ENCODE assay signal across 17 cellular contexts in genomic region chr4:152079543-152080293, GRCh38.
DNase-seq lines count a peak whose midpoint lies in the region; ATAC-seq lines count a peak whose summit lies in the region.
"Had no signal": no experiment of that assay in that cellular context is flagged by ENCODE, and none has a peak within 500 bp of the region (broad histone marks: within the 10 kb centered on the region; RNA-seq: fewer than 3 reads in every experiment).

No MANE protein-coding gene starts in this region.

- no peaks in the 10 kb centered on the region for H3K9me3 Mint-ChIP-seq in activated T-cell treated with anti-CD3 and anti-CD28 coated beads, Interleukin-2, amount 50 U/mL, for 24 hours
- peaks cover 7 to 13% (median 10%) of the 10 kb centered on the region in 7 donors for H3K9me3 Mint-ChIP-seq in naive B cell
- H3K9me3 Mint-ChIP-seq: endodermal cell had no signal

- peak overlapping the region; percentile 39 for H3K27ac Mint-ChIP-seq in activated T-cell treated with anti-CD3 and anti-CD28 coated beads, Interleukin-2, amount 50 U/mL, for 24 hours
- peak overlapping the region in 4 of 6 donors; percentile 29 to 57 (median 50) for H3K27ac Mint-ChIP-seq in naive B cell
- H3K27ac Mint-ChIP-seq: endodermal cell had no signal

- peak overlapping the region; percentile 34 for H3K4me3 ChIP-seq in Jurkat, Clone E6-1 (ENCODE audit: low read length)
- H3K4me3 ChIP-seq: upper lobe of right lung had no signal

- peaks cover 56% of the 10 kb centered on the region for H3K4me1 Mint-ChIP-seq in activated T-cell treated with anti-CD3 and anti-CD28 coated beads, Interleukin-2, amount 50 U/mL, for 24 hours (ENCODE audit: low read depth)
- H3K4me1 Mint-ChIP-seq in naive B cell, result peaks cover 18 to 31% (median 20%) of the 10 kb centered on the region in 3 donors

- ATAC-seq in naive B cell (ENCODE audit: low read depth in 2 of 2), result no peak
- no peak for ATAC-seq in HG02588 (IDR thresholded peaks at IDR 0.05; ENCODE audit: unreplicated experiment)
- ATAC-seq in GM21381 (IDR thresholded peaks at IDR 0.05; ENCODE audit: unreplicated experiment), result no peak
- ATAC-seq: Panc1, upper lobe of right lung had no signal

- DNase-seq in activated CD8-positive, alpha-beta memory T cell treated with anti-CD3 and anti-CD28 coated beads, Interleukin-2, amount 50 U/mL, for 4 hours, result peak; percentile 35
- no peak for DNase-seq in activated CD8-positive, alpha-beta memory T cell treated with anti-CD3 and anti-CD28 coated beads for 24 hours
- peak; percentile 100 for DNase-seq in Jurkat, Clone E6-1 (ENCODE audit: low read depth, low spot score)
- peak; percentile 48 for DNase-seq in activated T-cell treated with anti-CD3 and anti-CD28 coated beads, Interleukin-2, amount 50 U/mL, for 24 hours
- no peak for DNase-seq in naive B cell
- no peak for DNase-seq in COLO668 (lab: John Stamatoyannopoulos, UW; ENCODE audit: unreplicated experiment)
- DNase-seq: brain microvascular endothelial cell, DMS153, endodermal cell, foreskin melanocyte, H7, mesenchymal stem cell, small intestine, upper lobe of right lung had no signal

- no peaks in the 10 kb centered on the region for H3K27me3 Mint-ChIP-seq in activated T-cell treated with anti-CD3 and anti-CD28 coated beads, Interleukin-2, amount 50 U/mL, for 24 hours
- H3K27me3 Mint-ChIP-seq in naive B cell, result no peaks in the 10 kb centered on the region

- H3K4me3 Mint-ChIP-seq in activated T-cell treated with anti-CD3 and anti-CD28 coated beads, Interleukin-2, amount 50 U/mL, for 24 hours, result peak overlapping the region; percentile 35
- peak overlapping the region in 4 of 8 donors; percentile 23 to 79 (median 48) for H3K4me3 Mint-ChIP-seq in naive B cell
- H3K4me3 Mint-ChIP-seq: endodermal cell had no signal

- no peaks in the 10 kb centered on the region for H3K36me3 Mint-ChIP-seq in activated T-cell treated with anti-CD3 and anti-CD28 coated beads, Interleukin-2, amount 50 U/mL, for 24 hours (ENCODE audit: low read depth)
- H3K36me3 Mint-ChIP-seq in naive B cell, result peaks cover 0 to 20% of the 10 kb centered on the region in 2 donors

Comparison
In these comparisons a context has a peak if more than half of its experiments do, and no peak if none do; other contexts are left out.
1. DNase-seq: peak in activated CD8-positive, alpha-beta memory T cell treated with anti-CD3 and anti-CD28 coated beads, Interleukin-2, amount 50 U/mL, for 4 hours (single experiment), Jurkat, Clone E6-1 (single experiment) and activated T-cell treated with anti-CD3 and anti-CD28 coated beads, Interleukin-2, amount 50 U/mL, for 24 hours (single experiment); none in activated CD8-positive, alpha-beta memory T cell treated with anti-CD3 and anti-CD28 coated beads for 24 hours (single experiment), naive B cell (single experiment) and COLO668 (single experiment).